1 cellular context compared by ENCODE assay signal in the genomic region with DNA sequence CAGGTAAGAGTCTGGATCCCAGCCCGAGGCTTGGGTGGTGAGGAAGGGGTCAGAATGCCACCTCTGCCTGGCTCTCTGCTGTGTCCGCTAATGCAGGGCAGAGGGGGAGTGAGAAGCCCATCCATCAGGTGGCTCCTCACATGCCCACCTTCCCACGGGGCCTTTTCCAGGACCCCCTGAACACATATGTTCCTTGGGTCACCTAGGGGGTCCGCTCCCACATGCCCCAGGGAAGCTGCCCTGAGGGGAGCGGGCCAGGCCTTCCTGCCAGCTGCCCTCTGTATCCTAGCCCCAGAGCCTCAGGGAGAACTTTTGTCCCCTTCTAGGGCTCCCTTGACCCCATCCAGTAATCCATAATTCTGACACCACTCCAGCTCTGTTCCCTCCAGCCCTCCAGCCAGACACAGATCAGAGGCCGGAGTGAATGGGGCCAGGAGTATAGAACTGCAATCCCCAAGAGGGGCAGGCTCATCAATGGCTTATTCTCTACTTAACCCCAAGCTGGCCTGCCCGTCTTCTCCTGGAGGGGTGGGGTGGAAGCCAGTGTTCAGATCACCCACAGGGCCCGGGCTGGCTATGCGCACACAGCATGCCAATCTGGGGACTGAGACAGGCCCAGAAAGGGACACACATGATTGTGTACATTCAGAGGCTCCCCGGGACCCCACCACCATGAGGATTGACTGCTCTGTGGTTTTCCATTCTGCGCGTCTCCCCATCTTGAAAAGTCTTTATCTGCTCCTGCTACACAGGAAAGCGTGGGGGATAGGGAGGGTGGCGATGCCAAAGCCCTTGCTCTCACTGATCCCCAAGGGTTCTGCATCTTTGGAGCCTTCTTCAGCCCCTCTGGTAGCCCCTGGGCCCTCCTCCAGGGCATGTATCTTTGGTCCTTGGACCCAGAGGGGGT.
A peak's percentile ranks its signal among the peaks of the same experiment; 100 is the strongest.
TF ChIP-seq lines count a peak whose summit lies in the region.

No MANE protein-coding gene starts in this region.

TF ChIP-seq in HepG2, 621 proteins besides CTCF, POLR2A, EP300 and RAD21:
- TF ChIP-seq ZNF605 (CRISPR knock-in tag; IDR thresholded peaks at IDR 0.05) (0 out of 2 replicates have a peak, but pooled peaks have one; percentile 48), EED (CRISPR knock-in tag; IDR thresholded peaks at IDR 0.05) (peak; percentile 4; the same call in 1 of the 2 replicates), NCOA2 (CRISPR knock-in tag; IDR thresholded peaks at IDR 0.05) (no peak), ZNF235 (CRISPR knock-in tag; IDR thresholded peaks at IDR 0.05; ENCODE audit: borderline replicate concordance) (0 out of 2 replicates have a peak, but pooled peaks have one; percentile 69), TCF12 (IDR thresholded peaks at IDR 0.05) (no peak), TCF12 (CRISPR knock-in tag; IDR thresholded peaks at IDR 0.05) (0 out of 2 replicates have a peak, but pooled peaks have one; percentile 37), PHF8 (CRISPR knock-in tag; IDR thresholded peaks at IDR 0.05) (0 out of 2 replicates have a peak, but pooled peaks have one; percentile 10), ZNF530 (CRISPR knock-in tag; IDR thresholded peaks at IDR 0.05; ENCODE audit: low read depth) (no peak), ATF7-NPFF (CRISPR knock-in tag; IDR thresholded peaks at IDR 0.05; ENCODE audit: low read depth) (0 out of 2 replicates have a peak, but pooled peaks have one; percentile 25), ZNF709 (CRISPR knock-in tag; IDR thresholded peaks at IDR 0.05) (peak; percentile 44; the same call in 1 of the 2 replicates), KDM5B (CRISPR knock-in tag; IDR thresholded peaks at IDR 0.05; ENCODE audit: borderline replicate concordance) (peak; percentile 41; the same call in 1 of the 2 replicates), HOXA3 (CRISPR knock-in tag; IDR thresholded peaks at IDR 0.05) (peak; percentile 41; the same call in 1 of the 2 replicates)
- TF ChIP-seq, protein P1, sequence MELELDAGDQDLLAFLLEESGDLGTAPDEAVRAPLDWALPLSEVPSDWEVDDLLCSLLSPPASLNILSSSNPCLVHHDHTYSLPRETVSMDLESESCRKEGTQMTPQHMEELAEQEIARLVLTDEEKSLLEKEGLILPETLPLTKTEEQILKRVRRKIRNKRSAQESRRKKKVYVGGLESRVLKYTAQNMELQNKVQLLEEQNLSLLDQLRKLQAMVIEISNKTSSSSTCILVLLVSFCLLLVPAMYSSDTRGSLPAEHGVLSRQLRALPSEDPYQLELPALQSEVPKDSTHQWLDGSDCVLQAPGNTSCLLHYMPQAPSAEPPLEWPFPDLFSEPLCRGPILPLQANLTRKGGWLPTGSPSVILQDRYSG (CRISPR knock-in tag; IDR thresholded peaks at IDR 0.05): no peak
- TF ChIP-seq, protein P2, sequence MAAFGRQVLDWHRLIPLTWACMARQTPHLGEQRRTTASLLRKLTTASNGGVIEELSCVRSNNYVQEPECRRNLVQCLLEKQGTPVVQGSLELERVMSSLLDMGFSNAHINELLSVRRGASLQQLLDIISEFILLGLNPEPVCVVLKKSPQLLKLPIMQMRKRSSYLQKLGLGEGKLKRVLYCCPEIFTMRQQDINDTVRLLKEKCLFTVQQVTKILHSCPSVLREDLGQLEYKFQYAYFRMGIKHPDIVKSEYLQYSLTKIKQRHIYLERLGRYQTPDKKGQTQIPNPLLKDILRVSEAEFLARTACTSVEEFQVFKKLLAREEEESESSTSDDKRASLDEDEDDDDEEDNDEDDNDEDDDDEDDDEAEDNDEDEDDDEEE (CRISPR knock-in tag; IDR thresholded peaks at IDR 0.05): 0 out of 2 replicates have a peak, but pooled peaks have one; percentile 58
- TF ChIP-seq, protein P3, sequence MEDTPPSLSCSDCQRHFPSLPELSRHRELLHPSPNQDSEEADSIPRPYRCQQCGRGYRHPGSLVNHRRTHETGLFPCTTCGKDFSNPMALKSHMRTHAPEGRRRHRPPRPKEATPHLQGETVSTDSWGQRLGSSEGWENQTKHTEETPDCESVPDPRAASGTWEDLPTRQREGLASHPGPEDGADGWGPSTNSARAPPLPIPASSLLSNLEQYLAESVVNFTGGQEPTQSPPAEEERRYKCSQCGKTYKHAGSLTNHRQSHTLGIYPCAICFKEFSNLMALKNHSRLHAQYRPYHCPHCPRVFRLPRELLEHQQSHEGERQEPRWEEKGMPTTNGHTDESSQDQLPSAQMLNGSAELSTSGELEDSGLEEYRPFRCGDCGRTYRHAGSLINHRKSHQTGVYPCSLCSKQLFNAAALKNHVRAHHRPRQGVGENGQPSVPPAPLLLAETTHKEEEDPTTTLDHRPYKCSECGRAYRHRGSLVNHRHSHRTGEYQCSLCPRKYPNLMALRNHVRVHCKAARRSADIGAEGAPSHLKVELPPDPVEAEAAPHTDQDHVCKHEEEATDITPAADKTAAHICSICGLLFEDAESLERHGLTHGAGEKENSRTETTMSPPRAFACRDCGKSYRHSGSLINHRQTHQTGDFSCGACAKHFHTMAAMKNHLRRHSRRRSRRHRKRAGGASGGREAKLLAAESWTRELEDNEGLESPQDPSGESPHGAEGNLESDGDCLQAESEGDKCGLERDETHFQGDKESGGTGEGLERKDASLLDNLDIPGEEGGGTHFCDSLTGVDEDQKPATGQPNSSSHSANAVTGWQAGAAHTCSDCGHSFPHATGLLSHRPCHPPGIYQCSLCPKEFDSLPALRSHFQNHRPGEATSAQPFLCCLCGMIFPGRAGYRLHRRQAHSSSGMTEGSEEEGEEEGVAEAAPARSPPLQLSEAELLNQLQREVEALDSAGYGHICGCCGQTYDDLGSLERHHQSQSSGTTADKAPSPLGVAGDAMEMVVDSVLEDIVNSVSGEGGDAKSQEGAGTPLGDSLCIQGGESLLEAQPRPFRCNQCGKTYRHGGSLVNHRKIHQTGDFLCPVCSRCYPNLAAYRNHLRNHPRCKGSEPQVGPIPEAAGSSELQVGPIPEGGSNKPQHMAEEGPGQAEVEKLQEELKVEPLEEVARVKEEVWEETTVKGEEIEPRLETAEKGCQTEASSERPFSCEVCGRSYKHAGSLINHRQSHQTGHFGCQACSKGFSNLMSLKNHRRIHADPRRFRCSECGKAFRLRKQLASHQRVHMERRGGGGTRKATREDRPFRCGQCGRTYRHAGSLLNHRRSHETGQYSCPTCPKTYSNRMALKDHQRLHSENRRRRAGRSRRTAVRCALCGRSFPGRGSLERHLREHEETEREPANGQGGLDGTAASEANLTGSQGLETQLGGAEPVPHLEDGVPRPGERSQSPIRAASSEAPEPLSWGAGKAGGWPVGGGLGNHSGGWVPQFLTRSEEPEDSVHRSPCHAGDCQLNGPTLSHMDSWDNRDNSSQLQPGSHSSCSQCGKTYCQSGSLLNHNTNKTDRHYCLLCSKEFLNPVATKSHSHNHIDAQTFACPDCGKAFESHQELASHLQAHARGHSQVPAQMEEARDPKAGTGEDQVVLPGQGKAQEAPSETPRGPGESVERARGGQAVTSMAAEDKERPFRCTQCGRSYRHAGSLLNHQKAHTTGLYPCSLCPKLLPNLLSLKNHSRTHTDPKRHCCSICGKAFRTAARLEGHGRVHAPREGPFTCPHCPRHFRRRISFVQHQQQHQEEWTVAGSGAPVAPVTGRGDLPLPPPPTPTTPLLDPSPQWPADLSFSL (CRISPR knock-in tag; IDR thresholded peaks at IDR 0.05): 0 out of 2 replicates have a peak, but pooled peaks have one; percentile 17
- TF ChIP-seq, protein P4, sequence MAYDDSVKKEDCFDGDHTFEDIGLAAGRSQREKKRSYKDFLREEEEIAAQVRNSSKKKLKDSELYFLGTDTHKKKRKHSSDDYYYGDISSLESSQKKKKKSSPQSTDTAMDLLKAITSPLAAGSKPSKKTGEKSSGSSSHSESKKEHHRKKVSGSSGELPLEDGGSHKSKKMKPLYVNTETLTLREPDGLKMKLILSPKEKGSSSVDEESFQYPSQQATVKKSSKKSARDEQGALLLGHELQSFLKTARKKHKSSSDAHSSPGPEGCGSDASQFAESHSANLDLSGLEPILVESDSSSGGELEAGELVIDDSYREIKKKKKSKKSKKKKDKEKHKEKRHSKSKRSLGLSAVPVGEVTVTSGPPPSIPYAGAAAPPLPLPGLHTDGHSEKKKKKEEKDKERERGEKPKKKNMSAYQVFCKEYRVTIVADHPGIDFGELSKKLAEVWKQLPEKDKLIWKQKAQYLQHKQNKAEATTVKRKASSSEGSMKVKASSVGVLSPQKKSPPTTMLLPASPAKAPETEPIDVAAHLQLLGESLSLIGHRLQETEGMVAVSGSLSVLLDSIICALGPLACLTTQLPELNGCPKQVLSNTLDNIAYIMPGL (CRISPR knock-in tag; IDR thresholded peaks at IDR 0.05; ENCODE audit: borderline replicate concordance in 1 of 2, low read depth in 1 of 2): 0 out of 4 replicates have a peak, but pooled peaks of 1 of the 2 experiments have one; percentile 28
